ENCODE assay signal across 10 cellular contexts in the genomic region with DNA sequence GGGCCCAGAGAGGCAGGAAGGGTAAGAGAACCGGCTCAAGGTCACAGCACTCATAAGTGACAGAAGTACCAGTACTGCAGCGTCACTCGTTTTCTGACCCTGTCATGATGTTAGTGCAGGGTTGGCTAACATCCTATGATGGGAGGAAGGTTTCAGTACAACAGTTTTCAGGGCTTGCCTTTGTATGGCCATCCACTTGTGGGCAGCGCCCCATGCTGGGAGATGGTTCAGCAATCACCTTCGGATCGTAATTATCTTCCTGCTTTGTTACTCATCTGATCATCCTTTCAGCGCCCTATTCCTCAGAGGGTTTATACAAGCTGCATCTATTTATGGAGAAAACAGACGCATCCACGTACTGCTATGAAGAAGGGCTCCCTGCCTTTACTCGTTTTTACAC. TPM values are rescaled to one million over a fixed set of nuclear protein-coding genes. Genes with fewer than 3 reads are reported as not detected.
DNase-seq lines count a peak whose midpoint lies in the region; ATAC-seq, FAIRE-seq and TF ChIP-seq lines count a peak whose summit lies in the region.
"Had no signal": no experiment of that assay in that cellular context is flagged by ENCODE, and none has a peak within 500 bp of the region (broad histone marks: within the 10 kb centered on the region; RNA-seq: fewer than 3 reads in every experiment).

No MANE protein-coding gene starts in this region.

- H3K9me1 ChIP-seq in keratinocyte (ENCODE audit: control insufficient read depth, extremely low read depth, insufficient read depth, low read length), result no peaks in the 10 kb centered on the region

- peaks cover 2% of the 10 kb centered on the region for H3K4me1 ChIP-seq in keratinocyte (ENCODE audit: control insufficient read depth, extremely low read depth, insufficient read depth, low read length)

- peak; percentile 36 for FAIRE-seq in keratinocyte (lab: Jason Lieb, UNC)

- dilution Hi-C loops in keratinocyte (cut with MboI; ENCODE audit: extremely low pct_ligation_motif_present, low sequenced_read_pairs), result no loop called here

- H3K9me3 ChIP-seq in keratinocyte (ENCODE audit: control insufficient read depth, low read depth, low read length), result no peaks in the 10 kb centered on the region

- no peak overlapping the region for H3K4me2 ChIP-seq in keratinocyte (ENCODE audit: control insufficient read depth, extremely low read depth, insufficient read depth, low read depth, low read length)

- DNase-seq in Right ventricle myocardium superior, result no peak
- no peak for DNase-seq in Right ventricle myocardium inferior (ENCODE audit: missing footprints)
- DNase-seq in astrocyte of the cerebellum (ENCODE audit: low read depth), result no peak
- DNase-seq in keratinocyte (ENCODE audit: low read depth, low spot score), result no peak
- no peak for DNase-seq in SKM-1 (lab: John Stamatoyannopoulos, UW; ENCODE audit: unreplicated experiment)
- DNase-seq in central memory CD4-positive, alpha-beta T cell, result no peak
- no peak for DNase-seq in NCI-H2107 (lab: John Stamatoyannopoulos, UW)
- DNase-seq in activated CD4-positive, alpha-beta T cell treated with anti-CD3 and anti-CD28 coated beads for 48 hours, result no peak
- DNase-seq: DND-41; effector memory CD4-positive, alpha-beta T cell had no signal

- peak overlapping the region; percentile 77 for H3K4me3 ChIP-seq in astrocyte of the cerebellum (ENCODE audit: low read depth, low read length)
- H3K4me3 ChIP-seq in keratinocyte (ENCODE audit: control insufficient read depth in 2 of 3, extremely low read depth in 1 of 3, insufficient read depth in 2 of 3, low read depth in 1 of 3, low read length in 3 of 3), result no peak overlapping the region

- H3K9ac ChIP-seq in keratinocyte (ENCODE audit: control insufficient read depth, extremely low read depth, insufficient read depth, low read length), result no peak overlapping the region

- no peak overlapping the region for H3K27ac ChIP-seq in keratinocyte (ENCODE audit: control insufficient read depth, insufficient read depth, low read length)

- peaks cover 17% of the 10 kb centered on the region for H3K27me3 ChIP-seq in keratinocyte (ENCODE audit: control insufficient read depth, extremely low read depth, insufficient read depth, low read length)

- TF ChIP-seq CTCF in astrocyte of the cerebellum (IDR thresholded peaks at IDR 0.05; ENCODE audit: low read depth, low read length, missing control alignments), result no peak
- peak in 1 of 3 experiments; percentile 48 for TF ChIP-seq CTCF in keratinocyte (optimal IDR thresholded peaks at IDR 0.05 in 1 of 3, IDR thresholded peaks at IDR 0.05 in 1 of 3, conservative IDR thresholded peaks at IDR 0.05 in 1 of 3; ENCODE audit: extremely low read depth in 1 of 3, insufficient read depth in 2 of 3, low read length in 3 of 3)

- intact Hi-C loops in Right ventricle myocardium superior (cut with DNase I) (loop anchor here (5.0 kb wide), 1 partner anchor 327 kb away; no protein-coding TSS in a partner anchor), Right ventricle myocardium inferior (cut with DNase I) (loop anchor here (5.0 kb wide), 4 partner anchors 137 to 327 kb away; no protein-coding TSS in a partner anchor)

- peak; percentile 14 for ATAC-seq in Right ventricle myocardium superior (ENCODE audit: poor library complexity)
- ATAC-seq in Right ventricle myocardium inferior, result no peak

- H4K20me1 ChIP-seq in keratinocyte (ENCODE audit: control insufficient read depth, extremely low read depth, insufficient read depth, low read length), result no peaks in the 10 kb centered on the region

- in situ Hi-C loops in astrocyte of the cerebellum (cut with HindIII; ENCODE audit: low sequenced_read_pairs), result no loop called here

- no peak overlapping the region for H2AFZ ChIP-seq in keratinocyte (ENCODE audit: control insufficient read depth, low read length)

- H3K36me3 ChIP-seq in keratinocyte (ENCODE audit: control insufficient read depth in 2 of 2, extremely low read depth in 1 of 2, insufficient read depth in 2 of 2, low read length in 2 of 2), result peaks cover 0 to 1% of the 10 kb centered on the region in 2 experiments

- no peaks in the 10 kb centered on the region for H3K79me2 ChIP-seq in keratinocyte (ENCODE audit: control insufficient read depth, insufficient read depth, low read length)

RNA-seq across cellular contexts. Expression of a gene that starts 2.4 kb away (rescaled TPM):
- 49.7 TPM for total RNA-seq in Right ventricle myocardium superior
- total RNA-seq in Right ventricle myocardium inferior, result 59.9 TPM
- 3.3 to 5.5 TPM (median 3.6 TPM) in 3 replicates for polyA plus RNA-seq in keratinocyte
- 3.0 TPM for polyA plus RNA-seq in keratinocyte (2011; ENCODE audit: low read depth)
- 6.5 and 8.0 TPM in 2 replicates for polyA plus RNA-seq in keratinocyte (2011; cell fraction: cytosol; rRNA removed)
- 26.0 and 29.5 TPM in 2 replicates for polyA plus RNA-seq in keratinocyte (2011; cell fraction: nucleus; rRNA removed)
- 2.9 and 5.4 TPM in 2 replicates for polyA plus RNA-seq in keratinocyte (2012; ENCODE audit: low replicate concordance)
- 15.2 to 26.2 TPM (median 16.9 TPM) in 3 replicates for polyA minus RNA-seq in keratinocyte
- 29.9 TPM for polyA minus RNA-seq in keratinocyte (2011; cell fraction: cytosol; rRNA and poly(A)+ RNA removed)
- polyA minus RNA-seq in keratinocyte (2011; cell fraction: nucleus; rRNA and poly(A)+ RNA removed), result 58.6 and 97.7 TPM in 2 replicates
